9 cellular contexts compared by ENCODE assay signal in genomic region chr21:44926364-44927101, GRCh38. TPM values are rescaled to one million over a fixed set of nuclear protein-coding genes. Genes with fewer than 3 reads are reported as not detected.
A peak's percentile ranks its signal among the peaks of the same experiment; 100 is the strongest.
DNase-seq lines count a peak whose midpoint lies in the region; ATAC-seq, FAIRE-seq and TF ChIP-seq lines count a peak whose summit lies in the region.
"Had no signal": no experiment of that assay in that cellular context is flagged by ENCODE, and none has a peak within 500 bp of the region (broad histone marks: within the 10 kb centered on the region; RNA-seq: fewer than 3 reads in every experiment).

No MANE protein-coding gene starts in this region.

- no peaks in the 10 kb centered on the region for H3K4me1 ChIP-seq in right cardiac atrium (ENCODE audit: control insufficient read depth, insufficient read depth, low read length)
- H3K4me1 ChIP-seq in right atrium auricular region = peaks cover 0 to 23% of the 10 kb centered on the region in 2 donors
- peaks cover 0 to 13% of the 10 kb centered on the region in 2 donors for H3K4me1 ChIP-seq in kidney (ENCODE audit: control insufficient read depth in 1 of 2, insufficient read depth in 1 of 2, low read depth in 1 of 2, low read length in 2 of 2)
- H3K4me1 ChIP-seq in suprapubic skin = peaks cover 53% of the 10 kb centered on the region

- TF ChIP-seq POLR2A in suprapubic skin (IDR thresholded peaks at IDR 0.05) = no peak

- H3K27me3 ChIP-seq in right cardiac atrium (ENCODE audit: control insufficient read depth, insufficient read depth) (no peaks in the 10 kb centered on the region), right atrium auricular region (peaks cover 5% of the 10 kb centered on the region in 2 donors), suprapubic skin (peaks cover 31% of the 10 kb centered on the region)

- H3K27ac ChIP-seq in right cardiac atrium (ENCODE audit: low read length) (no peak overlapping the region), right atrium auricular region (no peak overlapping the region), kidney (ENCODE audit: low read depth in 2 of 2, low read length in 2 of 2) (no peak overlapping the region), suprapubic skin (no peak overlapping the region)

- H3K4me1 Mint-ChIP-seq in activated CD8-positive, alpha-beta T cell treated with anti-CD3 and anti-CD28 coated beads, Interleukin-2, amount 10 ng/mL, durations not matched to agents 7 days and 5 days (ENCODE audit: low read depth) = peaks cover 92% of the 10 kb centered on the region

- no peak for TF ChIP-seq EP300 in suprapubic skin (IDR thresholded peaks at IDR 0.05)

- POLR2A ChIA-PET in activated CD8-positive, alpha-beta T cell treated with anti-CD3 and anti-CD28 coated beads, Interleukin-2, amount 10 ng/mL, durations not matched to agents 7 days and 5 days (lab: Charles Lee) = interaction anchor here (0.8 to 5.8 kb wide), 8 partner anchors 8 to 125 kb away, joined by 3 to 57 read pairs (median 9); partner anchors contain the start of genes PTTG1IP, SLX9 and UBE2G2

- no peak for FAIRE-seq in kidney (lab: Jason Lieb, UNC)

- peak in 2 of 3 donors; percentile 58 to 62 for DNase-seq in right cardiac atrium
- no peak for DNase-seq in right atrium auricular region (ENCODE audit: low spot score)
- DNase-seq in activated CD8-positive, alpha-beta T cell treated with anti-CD3 and anti-CD28 coated beads, Interleukin-2, amount 10 ng/mL, durations not matched to agents 7 days and 5 days = peak; percentile 72
- peak; percentile 73 for DNase-seq in kidney
- DNase-seq in suprapubic skin (ENCODE audit: low spot score in 2 of 2) = no peak
- no peak for DNase-seq in LoVo (ENCODE audit: low spot score)
- no peak for DNase-seq in KG1 (lab: John Stamatoyannopoulos, UW)

- intact Hi-C loops in right cardiac atrium (cut with DNase I) (no loop called here), kidney (cut with DNase I) (no loop called here)

- no peak overlapping the region for H3K4me3 ChIP-seq in right cardiac atrium (ENCODE audit: low read length)
- no peak overlapping the region for H3K4me3 ChIP-seq in right atrium auricular region
- no peak overlapping the region for H3K4me3 ChIP-seq in kidney (ENCODE audit: low read length in 2 of 2)
- H3K4me3 ChIP-seq in suprapubic skin = no peak overlapping the region

- H3K36me3 Mint-ChIP-seq in activated CD8-positive, alpha-beta T cell treated with anti-CD3 and anti-CD28 coated beads, Interleukin-2, amount 10 ng/mL, durations not matched to agents 7 days and 5 days (ENCODE audit: low read depth) = peaks cover 21% of the 10 kb centered on the region

- peak overlapping the region; percentile 84 for H3K4me3 Mint-ChIP-seq in activated CD8-positive, alpha-beta T cell treated with anti-CD3 and anti-CD28 coated beads, Interleukin-2, amount 10 ng/mL, durations not matched to agents 7 days and 5 days

- no peak for TF ChIP-seq CTCF in right atrium auricular region (IDR thresholded peaks at IDR 0.05)
- TF ChIP-seq CTCF in kidney (IDR thresholded peaks at IDR 0.05; ENCODE audit: borderline replicate concordance, extremely low read depth, insufficient read depth) = no peak
- no peak for TF ChIP-seq CTCF in suprapubic skin (IDR thresholded peaks at IDR 0.05)

- H3K36me3 ChIP-seq in right atrium auricular region = no peaks in the 10 kb centered on the region
- no peaks in the 10 kb centered on the region for H3K36me3 ChIP-seq in kidney (ENCODE audit: control insufficient read depth in 1 of 2, insufficient read depth in 2 of 2, low read length in 2 of 2)
- no peaks in the 10 kb centered on the region for H3K36me3 ChIP-seq in suprapubic skin
- H3K36me3 ChIP-seq: thoracic aorta had no signal

- whole genome bisulfite sequencing in right cardiac atrium = 53% methylated on average over 23 of the region's 23 CpGs
- 65% methylated on average over 20 of the region's 23 CpGs for WGBS in suprapubic skin

- no peak overlapping the region for H3K9ac ChIP-seq in kidney (ENCODE audit: low read length in 2 of 2)

- no peak for ATAC-seq in right cardiac atrium
- ATAC-seq in activated CD8-positive, alpha-beta T cell treated with anti-CD3 and anti-CD28 coated beads, Interleukin-2, amount 10 ng/mL, durations not matched to agents 7 days and 5 days = peak; percentile 37
- ATAC-seq in HG03442 (IDR thresholded peaks at IDR 0.05; ENCODE audit: unreplicated experiment) = no peak

- H3K27ac Mint-ChIP-seq in activated CD8-positive, alpha-beta T cell treated with anti-CD3 and anti-CD28 coated beads, Interleukin-2, amount 10 ng/mL, durations not matched to agents 7 days and 5 days = peak overlapping the region; percentile 94

- CTCF ChIA-PET in activated CD8-positive, alpha-beta T cell treated with anti-CD3 and anti-CD28 coated beads, Interleukin-2, amount 10 ng/mL, durations not matched to agents 7 days and 5 days (lab: Charles Lee) = interaction anchor here (0.8 to 4.3 kb wide), 11 partner anchors 8 to 226 kb away, joined by 3 to 34 read pairs (median 7); partner anchors contain the start of gene UBE2G2

- no peaks in the 10 kb centered on the region for H3K9me3 ChIP-seq in right cardiac atrium (ENCODE audit: control insufficient read depth, low read length)
- no peaks in the 10 kb centered on the region for H3K9me3 ChIP-seq in right atrium auricular region
- H3K9me3 ChIP-seq in kidney (ENCODE audit: control insufficient read depth in 1 of 2, low read length in 2 of 2) = no peaks in the 10 kb centered on the region
- no peaks in the 10 kb centered on the region for H3K9me3 ChIP-seq in suprapubic skin
- H3K9me3 ChIP-seq: thoracic aorta had no signal

- H3K27me3 Mint-ChIP-seq in activated CD8-positive, alpha-beta T cell treated with anti-CD3 and anti-CD28 coated beads, Interleukin-2, amount 10 ng/mL, durations not matched to agents 7 days and 5 days (ENCODE audit: low read depth) = no peaks in the 10 kb centered on the region

- H3K9me3 Mint-ChIP-seq in activated CD8-positive, alpha-beta T cell treated with anti-CD3 and anti-CD28 coated beads, Interleukin-2, amount 10 ng/mL, durations not matched to agents 7 days and 5 days (ENCODE audit: insufficient read depth) = no peaks in the 10 kb centered on the region

RNA-seq across cellular contexts. Expression of gene ITGB2, which starts 5.8 kb away (rescaled TPM):
- total RNA-seq in right cardiac atrium (10 to 100 TPM; 19.1 to 46.5 (median 33.7) TPM), right atrium auricular region (10 to 100 TPM; 16.7 to 63.6 TPM), kidney (111 TPM), suprapubic skin (10 to 100 TPM; 11.2 to 18.8 (median 15.3) TPM)
- polyA plus RNA-seq in right cardiac atrium (11.9 TPM), kidney (ENCODE audit: insufficient read depth, low read depth, low replicate concordance) (9.5 TPM)
- 100 to 1,000 TPM; 503 to 530 TPM for total RNA-seq in activated CD8-positive, alpha-beta T cell treated with anti-CD3 and anti-CD28 coated beads, Interleukin-2, amount 10 ng/mL, durations not matched to agents 7 days and 5 days

RNA-seq across cellular contexts. Expression of gene SLX9, which starts 13.3 kb away (rescaled TPM):
- total RNA-seq in right cardiac atrium (10 to 100 TPM; 19.2 to 26.5 (median 24.1) TPM), right atrium auricular region (10 to 100 TPM; 15.9 to 18.8 TPM), kidney (27.1 TPM), suprapubic skin (10 to 100 TPM; 13.4 to 16.9 (median 14.4) TPM)
- polyA plus RNA-seq in right cardiac atrium (25.1 TPM), kidney (ENCODE audit: insufficient read depth, low read depth, low replicate concordance) (35.1 TPM)
- total RNA-seq in activated CD8-positive, alpha-beta T cell treated with anti-CD3 and anti-CD28 coated beads, Interleukin-2, amount 10 ng/mL, durations not matched to agents 7 days and 5 days = 10 to 100 TPM; 56.6 to 60.4 TPM

RNA-seq across cellular contexts. Expression of gene PTTG1IP, which starts 53.0 kb away (rescaled TPM):
- 100 to 1,000 TPM; 192 to 206 (median 197) TPM for total RNA-seq in right cardiac atrium
- 172 TPM for polyA plus RNA-seq in right cardiac atrium
- 100 to 1,000 TPM; 284 to 303 TPM for total RNA-seq in right atrium auricular region
- total RNA-seq in activated CD8-positive, alpha-beta T cell treated with anti-CD3 and anti-CD28 coated beads, Interleukin-2, amount 10 ng/mL, durations not matched to agents 7 days and 5 days = 10 to 100 TPM; 54.9 to 55.2 TPM
- total RNA-seq in kidney = 378 TPM
- polyA plus RNA-seq in kidney (ENCODE audit: insufficient read depth, low read depth, low replicate concordance) = 187 TPM
- 100 to 1,000 TPM; 114 to 172 (median 143) TPM for total RNA-seq in suprapubic skin

Comparison
In these comparisons a context has a peak if more than half of its experiments do, and no peak if none do; other contexts are left out.
1. DNase-seq: peak in right cardiac atrium (2 of 3), activated CD8-positive, alpha-beta T cell treated with anti-CD3 and anti-CD28 coated beads, Interleukin-2, amount 10 ng/mL, durations not matched to agents 7 days and 5 days (single experiment) and kidney (single experiment); none in right atrium auricular region (single experiment), suprapubic skin (0 of 2), LoVo (single experiment) and KG1 (single experiment).